Comparison of ENCODE assay signal across 9 cellular contexts in genomic region chrX:21798677-21799219, GRCh38. TPM values are rescaled to one million over a fixed set of nuclear protein-coding genes. Genes with fewer than 3 reads are reported as not detected.
DNase-seq lines count a peak whose midpoint lies in the region; ATAC-seq, FAIRE-seq and TF ChIP-seq lines count a peak whose summit lies in the region.
"Had no signal": no experiment of that assay in that cellular context is flagged by ENCODE, and none has a peak within 500 bp of the region (broad histone marks: within the 10 kb centered on the region; RNA-seq: fewer than 3 reads in every experiment).

No MANE protein-coding gene starts in this region.

- in situ Hi-C loops in IMR-90 (cut with MboI; ENCODE audit: low sequenced_read_pairs) = no loop called here

- H2AK9ac ChIP-seq in IMR-90 (replicated peaks; ENCODE audit: low read depth, low read length, poor library complexity) = no peak overlapping the region

- H2AK5ac ChIP-seq in IMR-90 (ENCODE audit: low read depth, low read length) = no peak overlapping the region

- no peak overlapping the region for H3K27ac ChIP-seq in IMR-90 (ENCODE audit: insufficient read depth, low read length)

- H3K4me3 ChIP-seq in IMR-90 (ENCODE audit: insufficient read depth, low read depth, low read length) = no peak overlapping the region

- POLR2A ChIA-PET in IMR-90 (lab: Charles Lee; ENCODE audit: unreplicated experiment) = no interaction called here

- H3K18ac ChIP-seq in IMR-90 (ENCODE audit: low read depth, low read length) = no peak overlapping the region

- TF ChIP-seq RAD21 in IMR-90 (IDR thresholded peaks at IDR 0.05; ENCODE audit: low read length) = no peak

- no peak overlapping the region for H3K4me2 ChIP-seq in IMR-90 (ENCODE audit: low read depth, low read length)

- H2BK15ac ChIP-seq in IMR-90 (ENCODE audit: low read depth, low read length) = no peak overlapping the region

- H4K20me1 ChIP-seq in IMR-90 (ENCODE audit: insufficient read depth, low read length) = no peaks in the 10 kb centered on the region

- no peaks in the 10 kb centered on the region for H3K9me1 ChIP-seq in IMR-90 (ENCODE audit: insufficient read depth, low read length)

- H4K91ac ChIP-seq in IMR-90 (ENCODE audit: insufficient read depth, low read depth, low read length) = no peak overlapping the region

- BruUV-seq in IMR-90 (replicated peaks; lab: Mats Ljungman, UMichigan) = no TSS peak

- H3K9ac ChIP-seq in IMR-90 (ENCODE audit: low read depth, low read length) = no peak overlapping the region

- no peak overlapping the region for H2AFZ ChIP-seq in IMR-90 (replicated peaks; ENCODE audit: low read length, poor library complexity)

- intact Hi-C loops in IMR-90 (cut with micrococcal nuclease) = no loop called here

- DNase-seq in IMR-90 (peak; percentile 28), amniotic epithelial cell (ENCODE audit: low read depth) (peak; percentile 97), myocyte (ENCODE audit: low read depth) (peak; percentile 74), DMS114 treated with DMSO at 0.1 percent for 48 hours (lab: John Stamatoyannopoulos, UW; ENCODE audit: unreplicated experiment) (no peak), cerebellum (ENCODE audit: low spot score) (no peak), GM19239 (ENCODE audit: insufficient read length, low spot score) (no peak)

- no peak overlapping the region for H2BK120ac ChIP-seq in IMR-90 (ENCODE audit: low read depth, low read length)

- TF ChIP-seq POLR2A in IMR-90 (IDR thresholded peaks at IDR 0.05; ENCODE audit: low read depth, low read length) = no peak

- 58% methylated on average over 2 of the region's 6 CpGs; no CpG with 5 or more reads in 1 of the 2 experiments for WGBS in IMR-90 (ENCODE audit: extremely low coverage in 2 of 2, insufficient read length in 1 of 2), 2 experiments

- no peaks in the 10 kb centered on the region for H3K36me3 ChIP-seq in IMR-90 (ENCODE audit: control insufficient read depth, insufficient read depth, low read length)

- no peak overlapping the region for H3K56ac ChIP-seq in IMR-90 (ENCODE audit: extremely low read depth, insufficient read depth, low read length)

- no peak overlapping the region for H3K14ac ChIP-seq in IMR-90 (replicated peaks; ENCODE audit: low read depth, low read length)

- CTCF ChIA-PET in IMR-90 (lab: Yijun Ruan, JAX) = no interaction called here

- no peak overlapping the region for H2BK5ac ChIP-seq in IMR-90 (ENCODE audit: low read depth, low read length, poor library complexity, severe bottlenecking)

- no peaks in the 10 kb centered on the region for H3K9me3 ChIP-seq in IMR-90 (ENCODE audit: control insufficient read depth, insufficient read depth, low read length)

- no peak for FAIRE-seq in GM19239 (lab: Jason Lieb, UNC)

- ATAC-seq in GM18868 (IDR thresholded peaks at IDR 0.05; ENCODE audit: unreplicated experiment) = peak; percentile 67
- ATAC-seq in IMR-90 (ENCODE audit: low read depth) = no peak
- ATAC-seq in GM18907 (IDR thresholded peaks at IDR 0.05; ENCODE audit: unreplicated experiment) = no peak

- dilution Hi-C loops in IMR-90 (cut with HindIII; ENCODE audit: low sequenced_read_pairs, unreplicated experiment) = no loop called here

- no peak overlapping the region for H3K23ac ChIP-seq in IMR-90 (ENCODE audit: low read depth, low read length)

- H3K27me3 ChIP-seq in IMR-90 (ENCODE audit: control insufficient read depth, insufficient read depth, low read length) = peaks cover 2% of the 10 kb centered on the region; the same call in 1 of the 2 replicates

- TF ChIP-seq CTCF in IMR-90 (conservative IDR thresholded peaks at IDR 0.05; ENCODE audit: low read depth, low read length) = no peak

- H3K4me1 ChIP-seq in IMR-90 (ENCODE audit: control insufficient read depth, insufficient read depth, low read length) = no peaks in the 10 kb centered on the region

- H4K5ac ChIP-seq in IMR-90 (ENCODE audit: low read depth, low read length) = no peak overlapping the region

- H2BK20ac ChIP-seq in IMR-90 (ENCODE audit: low read depth, low read length) = no peak overlapping the region

- H3K4ac ChIP-seq in IMR-90 (ENCODE audit: low read depth, low read length) = no peak overlapping the region

- H4K8ac ChIP-seq in IMR-90 (ENCODE audit: low read depth in 2 of 2, low read length in 2 of 2) = no peak overlapping the region

- no peaks in the 10 kb centered on the region for H3K79me1 ChIP-seq in IMR-90 (ENCODE audit: low read depth in 1 of 2, low read length in 2 of 2)

TF ChIP-seq in IMR-90, 13 proteins besides CTCF, POLR2A, EP300 and RAD21:
- TF ChIP-seq NFE2L2 (IDR thresholded peaks at IDR 0.05; ENCODE audit: low read depth, low read length) (no peak), MXI1 (IDR thresholded peaks at IDR 0.05; ENCODE audit: borderline replicate concordance, low read depth, low read length) (no peak), CEBPB (IDR thresholded peaks at IDR 0.05; ENCODE audit: low read depth, low read length) (no peak), RCOR1 (IDR thresholded peaks at IDR 0.05; ENCODE audit: insufficient replicate concordance, low read length) (no peak), RFX5 (IDR thresholded peaks at IDR 0.05; ENCODE audit: low read depth, low read length) (no peak), MAFK (IDR thresholded peaks at IDR 0.05; ENCODE audit: low read depth, low read length) (no peak), CHD1 (IDR thresholded peaks at IDR 0.05; ENCODE audit: low read depth, low read length) (no peak), SMC3 (IDR thresholded peaks at IDR 0.05; ENCODE audit: low read depth, low read length) (no peak), MAZ (IDR thresholded peaks at IDR 0.05; ENCODE audit: borderline replicate concordance, low read depth, low read length) (no peak), FOS (IDR thresholded peaks at IDR 0.05; ENCODE audit: low read depth, low read length) (no peak), BHLHE40 (IDR thresholded peaks at IDR 0.05; ENCODE audit: low read depth, low read length) (no peak)
- TF ChIP-seq, protein P1, sequence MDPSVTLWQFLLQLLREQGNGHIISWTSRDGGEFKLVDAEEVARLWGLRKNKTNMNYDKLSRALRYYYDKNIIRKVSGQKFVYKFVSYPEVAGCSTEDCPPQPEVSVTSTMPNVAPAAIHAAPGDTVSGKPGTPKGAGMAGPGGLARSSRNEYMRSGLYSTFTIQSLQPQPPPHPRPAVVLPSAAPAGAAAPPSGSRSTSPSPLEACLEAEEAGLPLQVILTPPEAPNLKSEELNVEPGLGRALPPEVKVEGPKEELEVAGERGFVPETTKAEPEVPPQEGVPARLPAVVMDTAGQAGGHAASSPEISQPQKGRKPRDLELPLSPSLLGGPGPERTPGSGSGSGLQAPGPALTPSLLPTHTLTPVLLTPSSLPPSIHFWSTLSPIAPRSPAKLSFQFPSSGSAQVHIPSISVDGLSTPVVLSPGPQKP (IDR thresholded peaks at IDR 0.05; ENCODE audit: borderline replicate concordance, low read depth, low read length) = no peak
- TF ChIP-seq, protein P2, sequence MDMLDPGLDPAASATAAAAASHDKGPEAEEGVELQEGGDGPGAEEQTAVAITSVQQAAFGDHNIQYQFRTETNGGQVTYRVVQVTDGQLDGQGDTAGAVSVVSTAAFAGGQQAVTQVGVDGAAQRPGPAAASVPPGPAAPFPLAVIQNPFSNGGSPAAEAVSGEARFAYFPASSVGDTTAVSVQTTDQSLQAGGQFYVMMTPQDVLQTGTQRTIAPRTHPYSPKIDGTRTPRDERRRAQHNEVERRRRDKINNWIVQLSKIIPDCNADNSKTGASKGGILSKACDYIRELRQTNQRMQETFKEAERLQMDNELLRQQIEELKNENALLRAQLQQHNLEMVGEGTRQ (IDR thresholded peaks at IDR 0.05; ENCODE audit: low read depth, low read length) = no peak

RNA-seq across cellular contexts. Expression of gene MBTPS2, which starts 40.7 kb away (rescaled TPM):
- 4.7 and 6.9 TPM in 2 replicates for total RNA-seq in IMR-90 (2012; rRNA removed)
- polyA plus RNA-seq in IMR-90 (2012; rRNA removed) = 10.2 and 12.4 TPM in 2 replicates
- polyA plus RNA-seq in IMR-90 (2012; cell fraction: cytosol; rRNA removed) = 2.6 and 3.7 TPM in 2 replicates
- polyA plus RNA-seq in IMR-90 (2012; cell fraction: nucleus; rRNA removed; ENCODE audit: low replicate concordance) = 1.3 and 5.8 TPM in 2 replicates
- total RNA-seq in myocyte = 9.8 and 12.6 TPM in 2 replicates
- 11.1 TPM for polyA plus RNA-seq in myocyte (2012)
- 17.7 TPM for total RNA-seq in cerebellum

RNA-seq across cellular contexts. Expression of gene SMPX, which starts 40.8 kb away (rescaled TPM):
- not detected in 2 replicates for total RNA-seq in IMR-90 (2012; rRNA removed)
- polyA plus RNA-seq in IMR-90 (2012; rRNA removed) = not detected in 2 replicates
- polyA plus RNA-seq in IMR-90 (2012; cell fraction: cytosol; rRNA removed) = not detected in 2 replicates
- not detected in 2 replicates for polyA plus RNA-seq in IMR-90 (2012; cell fraction: nucleus; rRNA removed; ENCODE audit: low replicate concordance)
- 151 and 204 TPM in 2 replicates for total RNA-seq in myocyte
- 68.5 TPM for polyA plus RNA-seq in myocyte (2012)
- 0.54 TPM for total RNA-seq in cerebellum
- total RNA-seq: OCI-LY7 had no signal

RNA-seq across cellular contexts. Expression of gene YY2, which starts 57.0 kb away (rescaled TPM):
- total RNA-seq in IMR-90 (2012; rRNA removed) = 0.72 and 1.1 TPM in 2 replicates
- 2.5 TPM in 2 replicates for polyA plus RNA-seq in IMR-90 (2012; rRNA removed)
- polyA plus RNA-seq in IMR-90 (2012; cell fraction: cytosol; rRNA removed) = 1.1 and 1.2 TPM in 2 replicates
- polyA plus RNA-seq in IMR-90 (2012; cell fraction: nucleus; rRNA removed; ENCODE audit: low replicate concordance) = 2.6 and 2.7 TPM in 2 replicates
- total RNA-seq in myocyte = 0.37 and 0.68 TPM in 2 replicates
- 0.91 TPM for polyA plus RNA-seq in myocyte (2012)
- total RNA-seq in cerebellum = 3.3 TPM

Comparison
In these comparisons a context has a peak if more than half of its experiments do, and no peak if none do; other contexts are left out.
1. DNase-seq: peak in IMR-90 (single experiment), amniotic epithelial cell (single experiment) and myocyte (single experiment); none in DMS114 treated with DMSO at 0.1 percent for 48 hours (single experiment), cerebellum (single experiment) and GM19239 (single experiment).
2. RNA of gene SMPX, which starts 40.8 kb away (total RNA-seq): 151 to 204 TPM in myocyte; 0.54 TPM in cerebellum (single experiment) and not detected in IMR-90; every median in the first group is over 10 times any median in the second.